Comparison of ENCODE assay signal across 12 cellular contexts in genomic region chr1:6171546-6172124, GRCh38. TPM values are rescaled to one million over a fixed set of nuclear protein-coding genes. Genes with fewer than 3 reads are reported as not detected.
DNase-seq lines count a peak whose midpoint lies in the region; TF ChIP-seq lines count a peak whose summit lies in the region.
"Had no signal": no experiment of that assay in that cellular context is flagged by ENCODE, and none has a peak within 500 bp of the region (broad histone marks: within the 10 kb centered on the region; RNA-seq: fewer than 3 reads in every experiment).

No MANE protein-coding gene starts in this region.

- H3K9me3 Mint-ChIP-seq in endodermal cell, result no peaks in the 10 kb centered on the region

- no peak overlapping the region for H3K4me2 ChIP-seq in OCI-LY1 (ENCODE audit: low read length)

- H3F3A ChIP-seq in OCI-LY1 (ENCODE audit: insufficient read depth, low read length), result no peaks in the 10 kb centered on the region

- peaks cover 3% of the 10 kb centered on the region; the same call in 1 of the 2 replicates for H3K27me3 ChIP-seq in OCI-LY1 (ENCODE audit: insufficient read depth, low read length)
- H3K27me3 ChIP-seq in endodermal cell (ENCODE audit: control insufficient read depth, insufficient read depth, low read length, poor library complexity, severe bottlenecking), result peaks cover 14% of the 10 kb centered on the region

- DNase-seq in NCI-H2227 treated with DMSO at 0.1 percent for 48 hours (lab: John Stamatoyannopoulos, UW) (peak; percentile 0), NCI-H2227 (lab: John Stamatoyannopoulos, UW; ENCODE audit: unreplicated experiment) (no peak), endodermal cell (peak; percentile 88), retina (peak; percentile 55), AML-193 (lab: John Stamatoyannopoulos, UW) (no peak), NCI-H187 treated with DMSO at 0.1 percent for 48 hours (lab: John Stamatoyannopoulos, UW) (no peak), occipital lobe (lab: John Stamatoyannopoulos, UW) (no peak)
- DNase-seq: activated gamma-delta T cell, foreskin melanocyte, stomach, T-helper 1 cell had no signal

- H4K20me1 ChIP-seq in OCI-LY1 (ENCODE audit: insufficient read depth, low read length), result no peaks in the 10 kb centered on the region

- H3K4me3 Mint-ChIP-seq in endodermal cell, result no peak overlapping the region

- H3K27ac Mint-ChIP-seq in endodermal cell, result no peak overlapping the region

- no peaks in the 10 kb centered on the region for H3K79me2 ChIP-seq in OCI-LY1 (ENCODE audit: insufficient read depth, low read length)

- H3K4me1 ChIP-seq in OCI-LY1 (ENCODE audit: insufficient read depth, low read length, severe bottlenecking) (no peaks in the 10 kb centered on the region), endodermal cell (ENCODE audit: control insufficient read depth, insufficient read depth, low read length) (no peaks in the 10 kb centered on the region)
- H3K4me1 ChIP-seq: stomach had no signal

- H3K27ac ChIP-seq in OCI-LY1 (ENCODE audit: low read depth, low read length, poor library complexity, severe bottlenecking), result no peak overlapping the region
- no peak overlapping the region for H3K27ac ChIP-seq in endodermal cell (ENCODE audit: low read depth, low read length)
- H3K27ac ChIP-seq: stomach had no signal

- H3K4me3 ChIP-seq in OCI-LY1 (ENCODE audit: low read depth, low read length, poor library complexity, severe bottlenecking), result no peak overlapping the region
- no peak overlapping the region for H3K4me3 ChIP-seq in endodermal cell (ENCODE audit: low read length)
- H3K4me3 ChIP-seq: stomach had no signal

- 69 to 70% methylated on average over 2 to 10 of the region's 10 CpGs for WGBS in endodermal cell (ENCODE audit: insufficient coverage in 1 of 2, insufficient read length in 1 of 2), 2 experiments

- TF ChIP-seq CTCF in OCI-LY1 (IDR thresholded peaks at IDR 0.05; ENCODE audit: low read length) (peak; percentile 18; the same call in 1 of the 2 replicates), endodermal cell (conservative IDR thresholded peaks at IDR 0.05) (peak; percentile 76)

- H3K36me3 ChIP-seq in OCI-LY1 (ENCODE audit: insufficient read depth, low read length) (no peaks in the 10 kb centered on the region), endodermal cell (ENCODE audit: control insufficient read depth, insufficient read depth, low read length) (no peaks in the 10 kb centered on the region)
- H3K36me3 ChIP-seq: stomach had no signal

- H3K4me1 Mint-ChIP-seq in endodermal cell, result no peaks in the 10 kb centered on the region

- no peaks in the 10 kb centered on the region for H3K27me3 Mint-ChIP-seq in endodermal cell (ENCODE audit: insufficient read depth)

- H3K9ac ChIP-seq in OCI-LY1 (ENCODE audit: low read length) (no peak overlapping the region), endodermal cell (ENCODE audit: extremely low read depth, low read length, poor library complexity, severe bottlenecking) (no peak overlapping the region)

- no peaks in the 10 kb centered on the region for H3K36me3 Mint-ChIP-seq in endodermal cell (ENCODE audit: low read depth)

- H3K9me2 ChIP-seq in OCI-LY1 (ENCODE audit: low read depth, low read length), result no peaks in the 10 kb centered on the region

- H3K9me3 ChIP-seq in OCI-LY1 (ENCODE audit: low read length), result no peaks in the 10 kb centered on the region
- no peaks in the 10 kb centered on the region for H3K9me3 ChIP-seq in endodermal cell (ENCODE audit: control insufficient read depth, low read length)
- H3K9me3 ChIP-seq: stomach had no signal

- no peak overlapping the region for H2AFZ ChIP-seq in OCI-LY1 (ENCODE audit: low read length)

RNA-seq across cellular contexts. Expression of gene CHD5, which starts 8.5 kb away (rescaled TPM):
- total RNA-seq in endodermal cell (under 1 TPM; 0.40 to 0.69 TPM), occipital lobe (40.9 TPM)
- 0.36 TPM for polyA plus RNA-seq in endodermal cell (2013, experiment 1 of 2)
- 0.46 TPM for polyA plus RNA-seq in endodermal cell (2013, experiment 2 of 2)

RNA-seq across cellular contexts. Expression of gene RPL22, which starts 27.8 kb away (rescaled TPM):
- total RNA-seq in endodermal cell (100 to 1,000 TPM; 409 to 481 TPM), occipital lobe (371 TPM)
- polyA plus RNA-seq in endodermal cell (2013, experiment 1 of 2), result 367 TPM
- 324 TPM for polyA plus RNA-seq in endodermal cell (2013, experiment 2 of 2)

RNA-seq across cellular contexts. Expression of gene RNF207, which starts 34.3 kb away (rescaled TPM):
- 1 to 10 TPM; 4.8 to 7.7 TPM for total RNA-seq in endodermal cell
- polyA plus RNA-seq in endodermal cell (2013, experiment 1 of 2), result 1.7 TPM
- 1.2 TPM for polyA plus RNA-seq in endodermal cell (2013, experiment 2 of 2)
- 8.7 TPM for total RNA-seq in occipital lobe

Comparison
In these comparisons a context has a peak if more than half of its experiments do, and no peak if none do; other contexts are left out.
1. DNase-seq: peak in NCI-H2227 treated with DMSO at 0.1 percent for 48 hours (single experiment), endodermal cell (single experiment) and retina (single experiment); none in NCI-H2227 (single experiment), AML-193 (0 of 2), NCI-H187 treated with DMSO at 0.1 percent for 48 hours (single experiment) and occipital lobe (single experiment).
2. RNA of gene CHD5, which starts 8.5 kb away (total RNA-seq): 40.9 TPM in occipital lobe (single experiment); 0.40 to 0.69 TPM in endodermal cell; every median in the first group is over 10 times any median in the second.